Comparison of ENCODE assay signal across 12 cellular contexts in genomic region chr3:122774564-122774963, GRCh38. TPM values are rescaled to one million over a fixed set of nuclear protein-coding genes. Genes with fewer than 3 reads are reported as not detected.
DNase-seq lines count a peak whose midpoint lies in the region; ATAC-seq lines count a peak whose summit lies in the region.
"Had no signal": no experiment of that assay in that cellular context is flagged by ENCODE, and none has a peak within 500 bp of the region (broad histone marks: within the 10 kb centered on the region; RNA-seq: fewer than 3 reads in every experiment).

No MANE protein-coding gene starts in this region.

- peak; percentile 35 for DNase-seq in dedifferentiated amniotic fluid mesenchymal stem cell (ENCODE audit: extremely low spot score)
- peak; percentile 50 for DNase-seq in non-pigmented ciliary epithelial cell (ENCODE audit: low read depth)
- no peak for DNase-seq in occipital lobe (lab: John Stamatoyannopoulos, UW)
- DNase-seq in NCI-H524 (lab: John Stamatoyannopoulos, UW) = no peak
- DNase-seq: activated CD4-positive, alpha-beta T cell treated with anti-CD3 and anti-CD28 coated beads, Interleukin-2, amount 50 U/mL, for 48 hours; adrenal gland; DMS153; kidney had no signal

- peak; percentile 12 for ATAC-seq in GM18498 (IDR thresholded peaks at IDR 0.05; ENCODE audit: unreplicated experiment)
- ATAC-seq in HG03432 (IDR thresholded peaks at IDR 0.05; ENCODE audit: unreplicated experiment) = peak; percentile 21
- no peak for ATAC-seq in HG03108 (IDR thresholded peaks at IDR 0.05; ENCODE audit: unreplicated experiment)
- ATAC-seq in HG02970 (IDR thresholded peaks at IDR 0.05; ENCODE audit: low FRiP score, unreplicated experiment) = no peak

RNA-seq across cellular contexts. Expression of gene HSPBAP1, which starts 19.1 kb away (rescaled TPM):
- 12.9 TPM for total RNA-seq in occipital lobe

RNA-seq across cellular contexts. Expression of gene SLC49A4, which starts 20.3 kb away (rescaled TPM):
- 32.1 TPM for total RNA-seq in occipital lobe

Comparison
In these comparisons a context has a peak if more than half of its experiments do, and no peak if none do; other contexts are left out.
1. ATAC-seq: peak in GM18498 (single experiment) and HG03432 (single experiment); none in HG03108 (single experiment) and HG02970 (single experiment).
2. DNase-seq: peak in dedifferentiated amniotic fluid mesenchymal stem cell (single experiment) and non-pigmented ciliary epithelial cell (single experiment); none in occipital lobe (single experiment) and NCI-H524 (0 of 2).